In the genomic region with DNA sequence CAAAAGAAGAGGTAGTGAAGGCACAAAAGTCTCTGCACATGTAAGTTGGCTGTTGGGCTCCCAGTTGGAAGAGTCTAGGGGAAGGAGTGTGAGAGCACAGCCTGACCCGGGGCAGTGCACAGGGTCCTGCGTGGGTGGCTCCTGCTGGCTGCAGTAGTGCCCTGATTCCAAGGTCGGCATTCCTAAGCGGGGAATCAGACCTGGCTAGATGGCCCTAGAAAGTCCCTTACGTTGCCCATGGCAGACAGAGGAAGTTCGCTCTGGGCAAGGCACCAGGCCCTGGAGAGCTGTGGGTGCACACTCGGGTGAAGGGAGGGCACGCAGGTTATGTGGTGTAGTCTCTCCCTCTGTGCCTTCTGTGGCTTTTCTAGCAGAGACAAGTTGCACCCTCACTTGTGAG, we compare ENCODE assay signal across 2 cellular contexts.
A peak's percentile ranks its signal among the peaks of the same experiment; 100 is the strongest.
TF ChIP-seq lines count a peak whose summit lies in the region.

No MANE protein-coding gene starts in this region.

TF ChIP-seq in H1, 55 proteins besides CTCF, POLR2A, EP300 and RAD21:
- TF ChIP-seq ZNF274 (IDR thresholded peaks at IDR 0.05; ENCODE audit: borderline replicate concordance, extremely low read depth, low read length), result no peak
- TF ChIP-seq, protein P1, sequence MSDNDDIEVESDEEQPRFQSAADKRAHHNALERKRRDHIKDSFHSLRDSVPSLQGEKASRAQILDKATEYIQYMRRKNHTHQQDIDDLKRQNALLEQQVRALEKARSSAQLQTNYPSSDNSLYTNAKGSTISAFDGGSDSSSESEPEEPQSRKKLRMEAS (IDR thresholded peaks at IDR 0.05), result no peak
- TF ChIP-seq CHD2 (IDR thresholded peaks at IDR 0.05; ENCODE audit: low read length), result no peak
- TF ChIP-seq KDM4A (IDR thresholded peaks at IDR 0.05; ENCODE audit: low read depth, low read length, severe bottlenecking), result no peak
- TF ChIP-seq BCL11A (IDR thresholded peaks at IDR 0.05; ENCODE audit: low read depth in 2 of 2, low read length in 2 of 2), result no peak
- no peak for TF ChIP-seq TAF1 (IDR thresholded peaks at IDR 0.05; ENCODE audit: low read depth, low read length)
- no peak for TF ChIP-seq GTF2F1 (IDR thresholded peaks at IDR 0.05; ENCODE audit: borderline replicate concordance, low read depth, low read length)
- no peak for TF ChIP-seq CEBPB (IDR thresholded peaks at IDR 0.05; ENCODE audit: low read depth, low read length)
- TF ChIP-seq CREB1 (IDR thresholded peaks at IDR 0.05), result no peak
- no peak for TF ChIP-seq EZH2 (IDR thresholded peaks at IDR 0.05; ENCODE audit: low read depth, low read length, severe bottlenecking)
- TF ChIP-seq, protein P2, sequence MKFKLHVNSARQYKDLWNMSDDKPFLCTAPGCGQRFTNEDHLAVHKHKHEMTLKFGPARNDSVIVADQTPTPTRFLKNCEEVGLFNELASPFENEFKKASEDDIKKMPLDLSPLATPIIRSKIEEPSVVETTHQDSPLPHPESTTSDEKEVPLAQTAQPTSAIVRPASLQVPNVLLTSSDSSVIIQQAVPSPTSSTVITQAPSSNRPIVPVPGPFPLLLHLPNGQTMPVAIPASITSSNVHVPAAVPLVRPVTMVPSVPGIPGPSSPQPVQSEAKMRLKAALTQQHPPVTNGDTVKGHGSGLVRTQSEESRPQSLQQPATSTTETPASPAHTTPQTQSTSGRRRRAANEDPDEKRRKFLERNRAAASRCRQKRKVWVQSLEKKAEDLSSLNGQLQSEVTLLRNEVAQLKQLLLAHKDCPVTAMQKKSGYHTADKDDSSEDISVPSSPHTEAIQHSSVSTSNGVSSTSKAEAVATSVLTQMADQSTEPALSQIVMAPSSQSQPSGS (IDR thresholded peaks at IDR 0.05; ENCODE audit: low read length), result no peak
- no peak for TF ChIP-seq CBX5 (IDR thresholded peaks at IDR 0.05; ENCODE audit: low read depth, low read length)
- no peak for TF ChIP-seq MAFK (IDR thresholded peaks at IDR 0.05; ENCODE audit: low read depth, low read length)
- no peak for TF ChIP-seq JUND (IDR thresholded peaks at IDR 0.05; ENCODE audit: low read length)
- TF ChIP-seq RFX5 (IDR thresholded peaks at IDR 0.05; ENCODE audit: borderline replicate concordance, low read depth, low read length), result no peak

TF ChIP-seq in HepG2, 621 proteins besides CTCF, POLR2A, EP300 and RAD21:
- TF ChIP-seq AGO2 (optimal IDR thresholded peaks at IDR 0.05; ENCODE audit: low read depth, low read length), result peak; percentile 31
- no peak for TF ChIP-seq ZBTB14 (CRISPR knock-in tag; IDR thresholded peaks at IDR 0.05)
- 0 out of 2 replicates have a peak, but pooled peaks have one; percentile 38 for TF ChIP-seq MTA1 (CRISPR knock-in tag; IDR thresholded peaks at IDR 0.05; ENCODE audit: borderline replicate concordance)
- TF ChIP-seq AHR (CRISPR knock-in tag; IDR thresholded peaks at IDR 0.05), result no peak
